Comparison of ENCODE assay signal across 8 cellular contexts in genomic region chr9:92790542-92791527, GRCh38. TPM values are rescaled to one million over a fixed set of nuclear protein-coding genes. Genes with fewer than 3 reads are reported as not detected.
A peak's percentile ranks its signal among the peaks of the same experiment; 100 is the strongest.
DNase-seq lines count a peak whose midpoint lies in the region; ATAC-seq and TF ChIP-seq lines count a peak whose summit lies in the region.

No MANE protein-coding gene starts in this region.

- WGBS in sigmoid colon, 2 donors = 37 to 50% methylated on average over 13 of the region's 13 CpGs

- no peaks in the 10 kb centered on the region for H3K27me3 ChIP-seq in right atrium auricular region
- peaks cover 0 to 7% (median 0%) of the 10 kb centered on the region in 3 donors for H3K27me3 ChIP-seq in sigmoid colon

- no peaks in the 10 kb centered on the region for H3K4me1 ChIP-seq in right atrium auricular region
- H3K4me1 ChIP-seq in sigmoid colon = peaks cover 0 to 5% (median 0%) of the 10 kb centered on the region in 4 donors

- H3K36me3 ChIP-seq in right atrium auricular region (no peaks in the 10 kb centered on the region), sigmoid colon (no peaks in the 10 kb centered on the region)

- TF ChIP-seq EP300 in sigmoid colon (IDR thresholded peaks at IDR 0.05) = no peak

- TF ChIP-seq CTCF in C4-2B (conservative IDR thresholded peaks at IDR 0.05) (peak; percentile 91), right atrium auricular region (IDR thresholded peaks at IDR 0.05) (peak; percentile 54 to 89), sigmoid colon (IDR thresholded peaks at IDR 0.05) (peak; percentile 76 to 88 (median 86))

- TF ChIP-seq POLR2A in sigmoid colon (IDR thresholded peaks at IDR 0.05) = no peak

- H3K4me3 ChIP-seq in right atrium auricular region (no peak overlapping the region), sigmoid colon (no peak overlapping the region)

- peak; percentile 66 to 91 (median 77) for DNase-seq in NCI-H1417 (lab: John Stamatoyannopoulos, UW)
- DNase-seq in T-helper 22 cell (ENCODE audit: low read depth) = peak; percentile 36
- DNase-seq in amygdala (lab: John Stamatoyannopoulos, UW) = peak in 50 of 56 donors; percentile 10 to 91 (median 56)
- peak; percentile 87 for DNase-seq in right atrium auricular region (ENCODE audit: low spot score)
- peak; percentile 81 for DNase-seq in sigmoid colon

- H3K9me3 ChIP-seq in right atrium auricular region = peaks cover 0 to 6% of the 10 kb centered on the region in 2 donors
- peaks cover 0 to 3% (median 0%) of the 10 kb centered on the region in 4 donors for H3K9me3 ChIP-seq in sigmoid colon

- ATAC-seq in GM21360 (IDR thresholded peaks at IDR 0.05; ENCODE audit: unreplicated experiment) = peak; percentile 55
- no peak for ATAC-seq in GM19324 (IDR thresholded peaks at IDR 0.05; ENCODE audit: low FRiP score, unreplicated experiment)

- H3K27ac ChIP-seq in C4-2B (no peak overlapping the region), right atrium auricular region (no peak overlapping the region), sigmoid colon (no peak overlapping the region)

- intact Hi-C loops in sigmoid colon (cut with DNase I) = loop anchor here (1.0 to 2.0 kb wide), 2 partner anchors 26 to 75 kb away; partner anchors contain the start of gene BICD2

RNA-seq across cellular contexts. Expression of gene BICD2, which starts 26.2 kb away (rescaled TPM):
- 10 to 100 TPM; 32.2 to 40.4 TPM for total RNA-seq in right atrium auricular region
- total RNA-seq in sigmoid colon = 10 to 100 TPM; 30.6 to 38.5 (median 34.2) TPM
- polyA plus RNA-seq in sigmoid colon = 1 to 10 TPM; 5.4 to 9.7 (median 9.0) TPM

Comparison
In these comparisons a context has a peak if more than half of its experiments do, and no peak if none do; other contexts are left out.
1. DNase-seq: peak in every context shown above with its lines; median percentile 87 in right atrium auricular region; 81 in sigmoid colon; 77 in NCI-H1417; 56 in amygdala; 36 in T-helper 22 cell.